In genomic region chr6:7973603-7974002, GRCh38 we compare ENCODE assay signal across 17 cellular contexts.
"Had no signal": no experiment of that assay in that cellular context is flagged by ENCODE, and none has a peak within 500 bp of the region (broad histone marks: within the 10 kb centered on the region; RNA-seq: fewer than 3 reads in every experiment).

No MANE protein-coding gene starts in this region.

- DNase-seq: effector CD4-positive, alpha-beta T cell; endodermal cell; esophagus squamous epithelium; foreskin fibroblast; glutamatergic neuron; islet precursor cell; mammary epithelial cell; naive thymus-derived CD4-positive, alpha-beta T cell; nephron progenitor cell; psoas muscle; small intestine; stimulated activated CD4-positive, alpha-beta T cell treated with anti-CD3 and anti-CD28 coated beads, Interleukin-12 subunit alpha, Interleukin-12 subunit beta, amount 100 ng/mL, for 4 hours; stimulated activated naive CD4-positive, alpha-beta T cell treated with Interleukin-2 at 50 U/mL for 16 hours had no signal

- H3K27ac ChIP-seq: coronary artery, esophagus squamous epithelium, gastroesophageal sphincter, neutrophil, psoas muscle had no signal

- H3K4me3 ChIP-seq: coronary artery, esophagus squamous epithelium, gastroesophageal sphincter, psoas muscle had no signal

- ATAC-seq: gastroesophageal sphincter; left lobe of liver; naive thymus-derived CD4-positive, alpha-beta T cell; psoas muscle had no signal
